21 cellular contexts compared by ENCODE assay signal in genomic region chr2:178782236-178782635, GRCh38.
"Had no signal": no experiment of that assay in that cellular context is flagged by ENCODE, and none has a peak within 500 bp of the region (broad histone marks: within the 10 kb centered on the region; RNA-seq: fewer than 3 reads in every experiment).

No MANE protein-coding gene starts in this region.

- H3K4me3 ChIP-seq: gastroesophageal sphincter, mucosa of descending colon, right lobe of liver, spleen, tibial artery had no signal

- H3K27me3 ChIP-seq: gastroesophageal sphincter, neutrophil, right lobe of liver, spleen, tibial artery had no signal

- H3K9me3 ChIP-seq: gastroesophageal sphincter, mucosa of descending colon, neutrophil, right lobe of liver, spleen, tibial artery had no signal

- ATAC-seq: activated T-helper 17 cell treated with anti-CD3 and anti-CD28 coated beads, Interleukin-2, amount 50 U/mL, for 72 hours; gastroesophageal sphincter; left cardiac atrium; mucosa of descending colon; naive thymus-derived CD8-positive, alpha-beta T cell; right lobe of liver; stimulated activated memory B cell treated with anti-CD40 and anti-IgM and Interleukin-4, amounts not matched to agents 10 μg/mL and 1 μg/mL and 100 μg/mL, for 72 hours had no signal

- DNase-seq: activated B cell treated with CpG ODN at 0.5 μM for 24 hours; activated CD4-positive, alpha-beta T cell treated with anti-CD3 and anti-CD28 coated beads, Interleukin-2, amount 10 ng/mL, durations not matched to agents 24 days and 14 days; activated CD8-positive, alpha-beta memory T cell treated with anti-CD3 and anti-CD28 coated beads for 24 hours; activated naive CD4-positive, alpha-beta T cell treated with anti-CD3 and anti-CD28 coated beads, Interleukin-2, amount 50 U/mL, for 16 hours; activated T-cell treated with anti-CD3 and anti-CD28 coated beads for 4 hours; cortex of kidney; effector memory CD4-positive, alpha-beta T cell; immature natural killer cell; left cardiac atrium; mucosa of descending colon; naive thymus-derived CD8-positive, alpha-beta T cell; posterior cingulate gyrus; right lobe of liver; spleen; stimulated activated CD4-positive, alpha-beta T cell treated with anti-CD3 and anti-CD28 coated beads, Interleukin-1b, Interleukin-23, amount 100 ng/mL, for 48 hours; tibial artery had no signal

- H3K36me3 ChIP-seq: gastroesophageal sphincter, neutrophil, right lobe of liver, tibial artery had no signal

- H3K27ac ChIP-seq: epithelial cell of prostate, gastroesophageal sphincter, neutrophil, right lobe of liver, spleen, tibial artery had no signal

- H3K4me1 ChIP-seq: gastroesophageal sphincter, right lobe of liver, spleen, tibial artery had no signal
